ENCODE assay signal across 1 cellular context in the genomic region with DNA sequence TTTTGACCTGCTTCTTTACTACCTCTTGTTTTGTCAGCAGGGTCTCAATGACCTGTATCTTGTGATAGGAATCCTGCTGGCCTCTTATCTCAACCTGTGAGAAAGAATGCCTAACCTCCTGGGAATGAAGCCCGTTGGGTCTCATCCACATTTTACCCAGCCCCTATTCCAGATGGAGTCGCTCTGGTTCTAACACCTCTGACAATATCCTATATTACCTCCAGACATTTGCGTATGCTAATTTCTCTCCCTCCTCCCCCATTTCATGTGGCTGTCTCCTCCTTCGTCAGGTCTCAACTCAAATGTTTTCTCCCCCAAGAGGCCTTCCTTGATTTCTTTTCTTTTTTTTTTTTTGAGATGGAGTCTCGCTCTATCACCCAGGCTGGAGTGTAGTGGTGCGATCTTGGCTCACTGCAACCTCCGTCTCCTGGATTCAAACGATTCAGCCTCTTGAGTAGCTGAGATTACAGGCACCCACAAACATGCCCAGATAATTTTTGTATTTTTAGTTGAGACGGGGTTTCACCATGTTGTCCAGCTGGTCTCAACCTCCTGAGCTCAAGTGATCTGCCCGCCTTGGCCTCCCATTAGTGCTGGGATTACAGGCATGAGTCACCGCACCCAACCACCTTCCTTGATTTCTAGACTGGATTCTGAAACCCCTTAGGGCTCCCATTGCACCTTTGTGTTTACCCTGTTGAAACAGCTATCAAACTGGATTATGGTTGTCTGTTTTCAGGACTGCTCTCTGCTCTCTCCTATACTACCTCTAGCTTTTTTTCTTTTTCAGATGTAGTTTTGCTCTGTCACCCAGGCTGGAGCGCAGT.
TF ChIP-seq lines count a peak whose summit lies in the region.

No MANE protein-coding gene starts in this region.

TF ChIP-seq in K562, 482 proteins besides CTCF, POLR2A, EP300 and RAD21 (continued from another document and continues in another):
- TF ChIP-seq HSF4 (CRISPR knock-in tag; IDR thresholded peaks at IDR 0.05; ENCODE audit: borderline replicate concordance) (peak; percentile 86; the same call in 1 of the 2 replicates), NR4A1 (CRISPR knock-in tag; IDR thresholded peaks at IDR 0.05) (no peak), NR4A1 (tag; IDR thresholded peaks at IDR 0.05) (peak; percentile 97), MYBL2 (IDR thresholded peaks at IDR 0.05; ENCODE audit: low read depth) (no peak), MYBL2 (CRISPR knock-in tag; IDR thresholded peaks at IDR 0.05; ENCODE audit: borderline replicate concordance) (no peak), ADNP (tag; IDR thresholded peaks at IDR 0.05) (peak; percentile 50; the same call in 1 of the 2 replicates), ARID1B (IDR thresholded peaks at IDR 0.05) (0 out of 2 replicates have a peak, but pooled peaks have one; percentile 46), PTTG1 (tag; IDR thresholded peaks at IDR 0.05; ENCODE audit: low read depth) (peak; percentile 95), ETV1 (tag; conservative IDR thresholded peaks at IDR 0.05; ENCODE audit: low read depth) (peak; percentile 53; the same call in 1 of the 2 replicates), NCOR1 (IDR thresholded peaks at IDR 0.05) (0 out of 2 replicates have a peak, but pooled peaks have one; percentile 5), NR2C1 (IDR thresholded peaks at IDR 0.05) (no peak; the same call in 1 of the 2 replicates), NR2C1 (tag; IDR thresholded peaks at IDR 0.05) (peak; percentile 91), ESRRA (IDR thresholded peaks at IDR 0.05; ENCODE audit: borderline replicate concordance, low read depth) (peak; percentile 17; the same call in 1 of the 2 replicates), EZH2 (IDR thresholded peaks at IDR 0.05; ENCODE audit: borderline replicate concordance, low read depth, low read length) (no peak), ZNF780A (CRISPR knock-in tag; IDR thresholded peaks at IDR 0.05) (no peak), TEAD1 (CRISPR knock-in tag; IDR thresholded peaks at IDR 0.05) (peak in 1 of 2 experiments; percentile 76; a peak in 2 of 4 replicates), ETV6 (IDR thresholded peaks at IDR 0.05; ENCODE audit: borderline replicate concordance in 1 of 2, low read depth in 2 of 2, low read length in 1 of 2) (no peak), ETV6 (CRISPR knock-in tag; IDR thresholded peaks at IDR 0.05; ENCODE audit: borderline replicate concordance) (no peak), CBFA2T3 (IDR thresholded peaks at IDR 0.05) (peak; percentile 39; the same call in 1 of the 2 replicates), LCOR (CRISPR knock-in tag; IDR thresholded peaks at IDR 0.05) (0 out of 2 replicates have a peak, but pooled peaks have one; percentile 7), NR2C2 (CRISPR knock-in tag; IDR thresholded peaks at IDR 0.05) (no peak; the same call in 1 of the 2 replicates), NR2C2 (tag; IDR thresholded peaks at IDR 0.05) (peak; percentile 74), ZNF561 (CRISPR knock-in tag; conservative IDR thresholded peaks at IDR 0.05) (0 out of 2 replicates have a peak, but pooled peaks have one; percentile 56), ZNF316 (IDR thresholded peaks at IDR 0.05) (peak; percentile 19; the same call in 1 of the 2 replicates), ASH1L (IDR thresholded peaks at IDR 0.05; ENCODE audit: borderline replicate concordance, low read depth, partially characterized antibody) (no peak), MYC (IDR thresholded peaks at IDR 0.05; ENCODE audit: low read depth, low read length) (no peak), MYC (CRISPR knock-in tag; IDR thresholded peaks at IDR 0.05; ENCODE audit: borderline replicate concordance, low read depth) (peak; percentile 87), ZNF766 (CRISPR knock-in tag; conservative IDR thresholded peaks at IDR 0.05) (peak; percentile 84), ZNF778 (CRISPR knock-in tag; IDR thresholded peaks at IDR 0.05) (no peak), MAFG (tag; conservative IDR thresholded peaks at IDR 0.05) (0 out of 2 replicates have a peak, but pooled peaks have one; percentile 35), ZFP36 (IDR thresholded peaks at IDR 0.05; ENCODE audit: low read depth, low read length, partially characterized antibody) (peak; percentile 80), KDM1A (IDR thresholded peaks at IDR 0.05) (peak; percentile 44 to 83; a peak in 3 of 4 replicates), NELFE (IDR thresholded peaks at IDR 0.05; ENCODE audit: insufficient read depth, insufficient read length) (no peak), ELF2 (CRISPR knock-in tag; IDR thresholded peaks at IDR 0.05) (no peak), ZFP30 (CRISPR knock-in tag; IDR thresholded peaks at IDR 0.05; ENCODE audit: borderline replicate concordance) (no peak), ZNF311 (CRISPR knock-in tag; IDR thresholded peaks at IDR 0.05) (peak; percentile 87), ZNF77 (CRISPR knock-in tag; IDR thresholded peaks at IDR 0.05) (no peak), NR3C1 (CRISPR knock-in tag; IDR thresholded peaks at IDR 0.05) (no peak), TCFL5 (CRISPR knock-in tag; conservative IDR thresholded peaks at IDR 0.05) (0 out of 2 replicates have a peak, but pooled peaks have one; percentile 70), THRAP3 (IDR thresholded peaks at IDR 0.05; ENCODE audit: borderline replicate concordance) (0 out of 2 replicates have a peak, but pooled peaks have one; percentile 32), GTF2F1 (IDR thresholded peaks at IDR 0.05; ENCODE audit: low read depth, low read length) (no peak), SMARCC2 (IDR thresholded peaks at IDR 0.05; ENCODE audit: low read depth) (peak; percentile 31; the same call in 1 of the 2 replicates), ZNF384 (IDR thresholded peaks at IDR 0.05; ENCODE audit: low read depth, low read length) (peak; percentile 36; the same call in 1 of the 2 replicates), XRCC3 (IDR thresholded peaks at IDR 0.05) (no peak)
- TF ChIP-seq, protein P1, sequence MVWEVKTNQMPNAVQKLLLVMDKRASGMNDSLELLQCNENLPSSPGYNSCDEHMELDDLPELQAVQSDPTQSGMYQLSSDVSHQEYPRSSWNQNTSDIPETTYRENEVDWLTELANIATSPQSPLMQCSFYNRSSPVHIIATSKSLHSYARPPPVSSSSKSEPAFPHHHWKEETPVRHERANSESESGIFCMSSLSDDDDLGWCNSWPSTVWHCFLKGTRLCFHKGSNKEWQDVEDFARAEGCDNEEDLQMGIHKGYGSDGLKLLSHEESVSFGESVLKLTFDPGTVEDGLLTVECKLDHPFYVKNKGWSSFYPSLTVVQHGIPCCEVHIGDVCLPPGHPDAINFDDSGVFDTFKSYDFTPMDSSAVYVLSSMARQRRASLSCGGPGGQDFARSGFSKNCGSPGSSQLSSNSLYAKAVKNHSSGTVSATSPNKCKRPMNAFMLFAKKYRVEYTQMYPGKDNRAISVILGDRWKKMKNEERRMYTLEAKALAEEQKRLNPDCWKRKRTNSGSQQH (CRISPR knock-in tag; IDR thresholded peaks at IDR 0.05) = 0 out of 2 replicates have a peak, but pooled peaks have one; percentile 14
- TF ChIP-seq, protein P2, sequence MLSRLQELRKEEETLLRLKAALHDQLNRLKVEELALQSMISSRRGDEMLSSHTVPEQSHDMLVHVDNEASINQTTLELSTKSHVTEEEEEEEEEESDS (CRISPR knock-in tag; IDR thresholded peaks at IDR 0.05) = peak; percentile 44; the same call in 1 of the 2 replicates
- TF ChIP-seq, protein P3, sequence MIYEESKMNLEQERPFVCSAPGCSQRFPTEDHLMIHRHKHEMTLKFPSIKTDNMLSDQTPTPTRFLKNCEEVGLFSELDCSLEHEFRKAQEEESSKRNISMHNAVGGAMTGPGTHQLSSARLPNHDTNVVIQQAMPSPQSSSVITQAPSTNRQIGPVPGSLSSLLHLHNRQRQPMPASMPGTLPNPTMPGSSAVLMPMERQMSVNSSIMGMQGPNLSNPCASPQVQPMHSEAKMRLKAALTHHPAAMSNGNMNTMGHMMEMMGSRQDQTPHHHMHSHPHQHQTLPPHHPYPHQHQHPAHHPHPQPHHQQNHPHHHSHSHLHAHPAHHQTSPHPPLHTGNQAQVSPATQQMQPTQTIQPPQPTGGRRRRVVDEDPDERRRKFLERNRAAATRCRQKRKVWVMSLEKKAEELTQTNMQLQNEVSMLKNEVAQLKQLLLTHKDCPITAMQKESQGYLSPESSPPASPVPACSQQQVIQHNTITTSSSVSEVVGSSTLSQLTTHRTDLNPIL (CRISPR knock-in tag; IDR thresholded peaks at IDR 0.05) = 0 out of 2 replicates have a peak, but pooled peaks have one; percentile 38
- TF ChIP-seq, protein P4, sequence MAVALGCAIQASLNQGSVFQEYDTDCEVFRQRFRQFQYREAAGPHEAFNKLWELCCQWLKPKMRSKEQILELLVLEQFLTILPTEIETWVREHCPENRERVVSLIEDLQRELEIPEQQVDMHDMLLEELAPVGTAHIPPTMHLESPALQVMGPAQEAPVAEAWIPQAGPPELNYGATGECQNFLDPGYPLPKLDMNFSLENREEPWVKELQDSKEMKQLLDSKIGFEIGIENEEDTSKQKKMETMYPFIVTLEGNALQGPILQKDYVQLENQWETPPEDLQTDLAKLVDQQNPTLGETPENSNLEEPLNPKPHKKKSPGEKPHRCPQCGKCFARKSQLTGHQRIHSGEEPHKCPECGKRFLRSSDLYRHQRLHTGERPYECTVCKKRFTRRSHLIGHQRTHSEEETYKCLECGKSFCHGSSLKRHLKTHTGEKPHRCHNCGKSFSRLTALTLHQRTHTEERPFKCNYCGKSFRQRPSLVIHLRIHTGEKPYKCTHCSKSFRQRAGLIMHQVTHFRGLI (CRISPR knock-in tag; IDR thresholded peaks at IDR 0.05) = peak; percentile 92
- TF ChIP-seq, protein P5, sequence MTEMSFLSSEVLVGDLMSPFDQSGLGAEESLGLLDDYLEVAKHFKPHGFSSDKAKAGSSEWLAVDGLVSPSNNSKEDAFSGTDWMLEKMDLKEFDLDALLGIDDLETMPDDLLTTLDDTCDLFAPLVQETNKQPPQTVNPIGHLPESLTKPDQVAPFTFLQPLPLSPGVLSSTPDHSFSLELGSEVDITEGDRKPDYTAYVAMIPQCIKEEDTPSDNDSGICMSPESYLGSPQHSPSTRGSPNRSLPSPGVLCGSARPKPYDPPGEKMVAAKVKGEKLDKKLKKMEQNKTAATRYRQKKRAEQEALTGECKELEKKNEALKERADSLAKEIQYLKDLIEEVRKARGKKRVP (CRISPR knock-in tag; IDR thresholded peaks at IDR 0.05) = 0 out of 2 replicates have a peak, but pooled peaks have one; percentile 44
- TF ChIP-seq, protein P6, sequence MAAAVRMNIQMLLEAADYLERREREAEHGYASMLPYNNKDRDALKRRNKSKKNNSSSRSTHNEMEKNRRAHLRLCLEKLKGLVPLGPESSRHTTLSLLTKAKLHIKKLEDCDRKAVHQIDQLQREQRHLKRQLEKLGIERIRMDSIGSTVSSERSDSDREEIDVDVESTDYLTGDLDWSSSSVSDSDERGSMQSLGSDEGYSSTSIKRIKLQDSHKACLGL (CRISPR knock-in tag; IDR thresholded peaks at IDR 0.05; ENCODE audit: borderline replicate concordance, poor library complexity, severe bottlenecking) = peak; percentile 40
- TF ChIP-seq, protein P7, sequence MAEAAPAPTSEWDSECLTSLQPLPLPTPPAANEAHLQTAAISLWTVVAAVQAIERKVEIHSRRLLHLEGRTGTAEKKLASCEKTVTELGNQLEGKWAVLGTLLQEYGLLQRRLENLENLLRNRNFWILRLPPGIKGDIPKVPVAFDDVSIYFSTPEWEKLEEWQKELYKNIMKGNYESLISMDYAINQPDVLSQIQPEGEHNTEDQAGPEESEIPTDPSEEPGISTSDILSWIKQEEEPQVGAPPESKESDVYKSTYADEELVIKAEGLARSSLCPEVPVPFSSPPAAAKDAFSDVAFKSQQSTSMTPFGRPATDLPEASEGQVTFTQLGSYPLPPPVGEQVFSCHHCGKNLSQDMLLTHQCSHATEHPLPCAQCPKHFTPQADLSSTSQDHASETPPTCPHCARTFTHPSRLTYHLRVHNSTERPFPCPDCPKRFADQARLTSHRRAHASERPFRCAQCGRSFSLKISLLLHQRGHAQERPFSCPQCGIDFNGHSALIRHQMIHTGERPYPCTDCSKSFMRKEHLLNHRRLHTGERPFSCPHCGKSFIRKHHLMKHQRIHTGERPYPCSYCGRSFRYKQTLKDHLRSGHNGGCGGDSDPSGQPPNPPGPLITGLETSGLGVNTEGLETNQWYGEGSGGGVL (CRISPR knock-in tag; IDR thresholded peaks at IDR 0.05) = peak; percentile 79
- TF ChIP-seq, protein P8, sequence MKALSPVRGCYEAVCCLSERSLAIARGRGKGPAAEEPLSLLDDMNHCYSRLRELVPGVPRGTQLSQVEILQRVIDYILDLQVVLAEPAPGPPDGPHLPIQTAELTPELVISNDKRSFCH (CRISPR knock-in tag; IDR thresholded peaks at IDR 0.05) = peak; percentile 10; the same call in 1 of the 2 replicates
- TF ChIP-seq, protein P8 (tag; IDR thresholded peaks at IDR 0.05) = peak; percentile 94
- TF ChIP-seq, protein P9, sequence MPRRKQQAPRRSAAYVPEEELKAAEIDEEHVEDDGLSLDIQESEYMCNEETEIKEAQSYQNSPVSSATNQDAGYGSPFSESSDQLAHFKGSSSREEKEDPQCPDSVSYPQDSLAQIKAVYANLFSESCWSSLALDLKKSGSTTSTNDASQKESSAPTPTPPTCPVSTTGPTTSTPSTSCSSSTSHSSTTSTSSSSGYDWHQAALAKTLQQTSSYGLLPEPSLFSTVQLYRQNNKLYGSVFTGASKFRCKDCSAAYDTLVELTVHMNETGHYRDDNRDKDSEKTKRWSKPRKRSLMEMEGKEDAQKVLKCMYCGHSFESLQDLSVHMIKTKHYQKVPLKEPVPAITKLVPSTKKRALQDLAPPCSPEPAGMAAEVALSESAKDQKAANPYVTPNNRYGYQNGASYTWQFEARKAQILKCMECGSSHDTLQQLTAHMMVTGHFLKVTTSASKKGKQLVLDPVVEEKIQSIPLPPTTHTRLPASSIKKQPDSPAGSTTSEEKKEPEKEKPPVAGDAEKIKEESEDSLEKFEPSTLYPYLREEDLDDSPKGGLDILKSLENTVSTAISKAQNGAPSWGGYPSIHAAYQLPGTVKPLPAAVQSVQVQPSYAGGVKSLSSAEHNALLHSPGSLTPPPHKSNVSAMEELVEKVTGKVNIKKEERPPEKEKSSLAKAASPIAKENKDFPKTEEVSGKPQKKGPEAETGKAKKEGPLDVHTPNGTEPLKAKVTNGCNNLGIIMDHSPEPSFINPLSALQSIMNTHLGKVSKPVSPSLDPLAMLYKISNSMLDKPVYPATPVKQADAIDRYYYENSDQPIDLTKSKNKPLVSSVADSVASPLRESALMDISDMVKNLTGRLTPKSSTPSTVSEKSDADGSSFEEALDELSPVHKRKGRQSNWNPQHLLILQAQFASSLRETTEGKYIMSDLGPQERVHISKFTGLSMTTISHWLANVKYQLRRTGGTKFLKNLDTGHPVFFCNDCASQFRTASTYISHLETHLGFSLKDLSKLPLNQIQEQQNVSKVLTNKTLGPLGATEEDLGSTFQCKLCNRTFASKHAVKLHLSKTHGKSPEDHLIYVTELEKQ (CRISPR knock-in tag; IDR thresholded peaks at IDR 0.05) = peak; percentile 91
- TF ChIP-seq, protein P10, sequence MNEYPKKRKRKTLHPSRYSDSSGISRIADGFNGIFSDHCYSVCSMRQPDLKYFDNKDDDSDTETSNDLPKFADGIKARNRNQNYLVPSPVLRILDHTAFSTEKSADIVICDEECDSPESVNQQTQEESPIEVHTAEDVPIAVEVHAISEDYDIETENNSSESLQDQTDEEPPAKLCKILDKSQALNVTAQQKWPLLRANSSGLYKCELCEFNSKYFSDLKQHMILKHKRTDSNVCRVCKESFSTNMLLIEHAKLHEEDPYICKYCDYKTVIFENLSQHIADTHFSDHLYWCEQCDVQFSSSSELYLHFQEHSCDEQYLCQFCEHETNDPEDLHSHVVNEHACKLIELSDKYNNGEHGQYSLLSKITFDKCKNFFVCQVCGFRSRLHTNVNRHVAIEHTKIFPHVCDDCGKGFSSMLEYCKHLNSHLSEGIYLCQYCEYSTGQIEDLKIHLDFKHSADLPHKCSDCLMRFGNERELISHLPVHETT (CRISPR knock-in tag; conservative IDR thresholded peaks at IDR 0.05 in 1 of 2, IDR thresholded peaks at IDR 0.05 in 1 of 2) = peak in 1 of 2 experiments; percentile 89; a peak in 2 of 4 replicates
